Comparison of ENCODE assay signal across 19 cellular contexts in the genomic region with DNA sequence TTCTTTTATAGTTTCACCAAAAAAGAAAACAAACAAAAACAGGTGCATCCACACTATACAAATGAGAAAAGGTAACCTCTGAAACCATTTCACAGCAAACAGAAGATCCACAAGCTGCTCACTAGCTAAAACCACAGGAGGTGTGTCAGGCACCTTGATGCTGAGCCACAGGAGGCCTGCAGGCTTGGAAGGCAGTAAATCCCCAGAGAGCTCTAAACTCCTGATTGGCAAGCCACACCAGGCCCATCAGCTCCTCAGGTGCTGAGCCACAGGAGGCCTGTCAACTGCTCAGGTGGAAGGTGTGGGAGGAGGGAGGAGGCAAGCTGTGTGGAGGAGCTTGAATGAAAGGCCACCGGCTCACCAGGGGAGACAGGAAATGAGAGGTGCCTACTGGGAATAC.
A peak's percentile ranks its signal among the peaks of the same experiment; 100 is the strongest.
DNase-seq lines count a peak whose midpoint lies in the region; ATAC-seq and TF ChIP-seq lines count a peak whose summit lies in the region.
"Had no signal": no experiment of that assay in that cellular context is flagged by ENCODE, and none has a peak within 500 bp of the region (broad histone marks: within the 10 kb centered on the region; RNA-seq: fewer than 3 reads in every experiment).

No MANE protein-coding gene starts in this region.

- H4K20me1 ChIP-seq in GM23338 (replicated peaks; ENCODE audit: insufficient read depth): no peaks in the 10 kb centered on the region

- H3K9ac ChIP-seq in endodermal cell (ENCODE audit: extremely low read depth, low read length, poor library complexity, severe bottlenecking): no peak overlapping the region

- H3K27me3 Mint-ChIP-seq in GM23338 (ENCODE audit: insufficient read depth, low read depth, poor library complexity): peaks cover 4% of the 10 kb centered on the region
- H3K27me3 Mint-ChIP-seq in endodermal cell (ENCODE audit: insufficient read depth): no peaks in the 10 kb centered on the region
- no peaks in the 10 kb centered on the region for H3K27me3 Mint-ChIP-seq in effector memory CD8-positive, alpha-beta T cell

- H3K36me3 ChIP-seq in GM23338 (ENCODE audit: insufficient read depth) (no peaks in the 10 kb centered on the region), endodermal cell (ENCODE audit: control insufficient read depth, insufficient read depth, low read length) (no peaks in the 10 kb centered on the region)
- H3K36me3 ChIP-seq: esophagus squamous epithelium, prostate gland, SJCRH30 had no signal

- H3F3A ChIP-seq in GM23338 (replicated peaks; ENCODE audit: low read depth): no peaks in the 10 kb centered on the region

- H3K9me3 Mint-ChIP-seq in GM23338: peaks cover 6% of the 10 kb centered on the region; the same call in 2 of the 3 replicates
- peaks cover 15% of the 10 kb centered on the region for H3K9me3 Mint-ChIP-seq in endodermal cell
- H3K9me3 Mint-ChIP-seq in effector memory CD8-positive, alpha-beta T cell: peaks cover 0 to 3% of the 10 kb centered on the region in 2 donors
- H3K9me3 Mint-ChIP-seq: activated T-helper 2 cell treated with anti-CD3 and anti-CD28 coated beads, Interferon-gamma antibody, Interleukin-2, Interleukin-4, amounts not matched to agents 10 μg/mL and 5 μg/mL and 100 μg/mL, durations not matched to agents 14 hours and 24 hours and 36 hours had no signal

- TF ChIP-seq CTCF in GM23338 (conservative IDR thresholded peaks at IDR 0.05; ENCODE audit: low read depth in 2 of 2) (no peak), endodermal cell (conservative IDR thresholded peaks at IDR 0.05) (no peak)

- no peak overlapping the region for H2AFZ ChIP-seq in GM23338

- H3K4me2 ChIP-seq in GM23338: 0 out of 2 replicates have a peak overlapping the region, but pooled peaks have one; percentile 29

- H3K27me3 ChIP-seq in GM23338 (ENCODE audit: insufficient read depth) (no peaks in the 10 kb centered on the region), endodermal cell (ENCODE audit: control insufficient read depth, insufficient read depth, low read length, poor library complexity, severe bottlenecking) (no peaks in the 10 kb centered on the region)
- H3K27me3 ChIP-seq: esophagus squamous epithelium, SJCRH30 had no signal

- 12 to 20% methylated on average over 1 of the region's 1 CpG for WGBS in endodermal cell (ENCODE audit: insufficient coverage in 1 of 2, insufficient read length in 1 of 2), 2 experiments

- H3K9me3 ChIP-seq in endodermal cell (ENCODE audit: control insufficient read depth, low read length): peaks cover 6% of the 10 kb centered on the region
- H3K9me3 ChIP-seq: Caco-2, prostate gland, SJCRH30 had no signal

- H3K4me3 ChIP-seq in GM23338: no peak overlapping the region
- H3K4me3 ChIP-seq in endodermal cell (ENCODE audit: low read length): no peak overlapping the region
- H3K4me3 ChIP-seq: esophagus squamous epithelium, prostate gland, SJCRH30 had no signal

- peaks cover 6% of the 10 kb centered on the region; the same call in 2 of the 3 replicates for H3K36me3 Mint-ChIP-seq in GM23338 (ENCODE audit: low read depth)
- H3K36me3 Mint-ChIP-seq in endodermal cell (ENCODE audit: low read depth): no peaks in the 10 kb centered on the region
- H3K36me3 Mint-ChIP-seq in effector memory CD8-positive, alpha-beta T cell (ENCODE audit: insufficient read depth): no peaks in the 10 kb centered on the region

- H3K27ac ChIP-seq in GM23338 (ENCODE audit: low read depth) (no peak overlapping the region; the same call in 1 of the 2 replicates), endodermal cell (ENCODE audit: low read depth, low read length) (no peak overlapping the region)
- H3K27ac ChIP-seq: esophagus squamous epithelium, prostate gland, SJCRH30 had no signal

- no peaks in the 10 kb centered on the region for H3K9me2 ChIP-seq in GM23338 (ENCODE audit: insufficient read depth)

- H3K27ac Mint-ChIP-seq in GM23338 (no peak overlapping the region), endodermal cell (no peak overlapping the region)
- H3K27ac Mint-ChIP-seq in effector memory CD8-positive, alpha-beta T cell: no peak overlapping the region
- H3K27ac Mint-ChIP-seq: activated T-helper 2 cell treated with anti-CD3 and anti-CD28 coated beads, Interferon-gamma antibody, Interleukin-2, Interleukin-4, amounts not matched to agents 10 μg/mL and 5 μg/mL and 100 μg/mL, durations not matched to agents 14 hours and 24 hours and 36 hours had no signal

- peak; percentile 98 for ATAC-seq in GM23338
- ATAC-seq in HG03469 (IDR thresholded peaks at IDR 0.05; ENCODE audit: unreplicated experiment): no peak
- no peak for ATAC-seq in effector memory CD8-positive, alpha-beta T cell (replicated peaks)
- ATAC-seq: left ventricle myocardium superior had no signal

- H3K79me2 ChIP-seq in GM23338 (replicated peaks; ENCODE audit: insufficient read depth): no peaks in the 10 kb centered on the region

- H3K4me3 Mint-ChIP-seq in GM23338 (no peak overlapping the region), endodermal cell (no peak overlapping the region)
- H3K4me3 Mint-ChIP-seq in effector memory CD8-positive, alpha-beta T cell: no peak overlapping the region

- H3K4me1 ChIP-seq in GM23338 (ENCODE audit: insufficient read depth) (peaks cover 28% of the 10 kb centered on the region), endodermal cell (ENCODE audit: control insufficient read depth, insufficient read depth, low read length) (peaks cover 7% of the 10 kb centered on the region)
- H3K4me1 ChIP-seq: Caco-2, esophagus squamous epithelium, prostate gland, SJCRH30 had no signal

- H3K4me1 Mint-ChIP-seq in GM23338 (peaks cover 45% of the 10 kb centered on the region), endodermal cell (peaks cover 24% of the 10 kb centered on the region)
- no peaks in the 10 kb centered on the region for H3K4me1 Mint-ChIP-seq in effector memory CD8-positive, alpha-beta T cell (ENCODE audit: low read depth in 2 of 2)

- DNase-seq in DMS53 treated with DMSO at 0.1 percent for 48 hours (lab: John Stamatoyannopoulos, UW; ENCODE audit: unreplicated experiment): peak; percentile 47
- peak; percentile 47 for DNase-seq in GM23338 (ENCODE audit: low spot score)
- peak in 2 of 3 experiments; percentile 83 to 93 for DNase-seq in NCI-H1417 (lab: John Stamatoyannopoulos, UW)
- DNase-seq in endodermal cell: peak; percentile 90
- DNase-seq in C1 segment of cervical spinal cord (lab: John Stamatoyannopoulos, UW): no peak
- DNase-seq in T-helper 1 cell: no peak
- no peak for DNase-seq in effector memory CD8-positive, alpha-beta T cell
- DNase-seq: aorta; Caco-2; cortex of kidney; esophagus squamous epithelium; hippocampal formation; left ventricle myocardium superior; NCI-H187; SJCRH30; stimulated activated CD4-positive, alpha-beta T cell treated with anti-CD3 and anti-CD28 coated beads, Interleukin-12 subunit alpha, Interleukin-12 subunit beta, amount 100 ng/mL, for 4 hours had no signal

TF ChIP-seq in GM23338, 12 proteins besides CTCF, POLR2A, EP300 and RAD21 (continues in another document):
- TF ChIP-seq, protein P1, sequence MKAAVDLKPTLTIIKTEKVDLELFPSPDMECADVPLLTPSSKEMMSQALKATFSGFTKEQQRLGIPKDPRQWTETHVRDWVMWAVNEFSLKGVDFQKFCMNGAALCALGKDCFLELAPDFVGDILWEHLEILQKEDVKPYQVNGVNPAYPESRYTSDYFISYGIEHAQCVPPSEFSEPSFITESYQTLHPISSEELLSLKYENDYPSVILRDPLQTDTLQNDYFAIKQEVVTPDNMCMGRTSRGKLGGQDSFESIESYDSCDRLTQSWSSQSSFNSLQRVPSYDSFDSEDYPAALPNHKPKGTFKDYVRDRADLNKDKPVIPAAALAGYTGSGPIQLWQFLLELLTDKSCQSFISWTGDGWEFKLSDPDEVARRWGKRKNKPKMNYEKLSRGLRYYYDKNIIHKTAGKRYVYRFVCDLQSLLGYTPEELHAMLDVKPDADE (IDR thresholded peaks at IDR 0.05): no peak
- 0 out of 2 replicates have a peak, but pooled peaks have one; percentile 34 for TF ChIP-seq ZNF114 (CRISPR knock-in tag; IDR thresholded peaks at IDR 0.05)

Comparison
In these comparisons a context has a peak if more than half of its experiments do, and no peak if none do; other contexts are left out.
1. DNase-seq: peak in DMS53 treated with DMSO at 0.1 percent for 48 hours (single experiment), GM23338 (single experiment), NCI-H1417 (2 of 3) and endodermal cell (single experiment); none in C1 segment of cervical spinal cord (0 of 14), T-helper 1 cell (0 of 5) and effector memory CD8-positive, alpha-beta T cell (0 of 3).